Comparison of ENCODE assay signal across 8 cellular contexts in the genomic region with DNA sequence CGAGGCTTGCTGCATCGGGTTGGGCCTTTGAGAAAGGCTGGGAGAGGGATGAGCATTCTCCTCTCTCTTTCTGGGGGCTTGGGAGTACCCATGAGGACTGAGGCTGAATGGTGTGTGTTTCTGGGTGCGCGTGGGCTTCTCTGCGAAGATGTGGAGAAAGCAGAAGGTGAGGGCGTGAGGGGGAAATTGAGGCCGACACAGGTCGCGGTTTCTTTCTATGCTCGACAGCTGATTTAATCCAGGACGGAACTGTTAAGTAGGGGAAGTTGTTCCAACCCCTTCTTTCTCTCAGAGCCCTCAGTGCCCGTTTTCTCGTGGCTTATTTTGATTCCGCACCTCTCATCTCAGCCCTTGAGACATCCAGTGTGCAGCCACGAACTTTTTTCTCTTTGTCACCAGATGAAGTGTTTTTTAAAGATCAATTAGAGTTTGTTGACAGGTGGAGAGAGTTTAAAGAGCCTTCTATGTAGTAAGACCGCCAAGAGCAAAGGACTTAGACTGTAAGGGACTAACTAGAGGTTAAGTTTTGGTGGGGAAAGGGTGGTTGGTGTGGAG. TPM values are rescaled to one million over a fixed set of nuclear protein-coding genes. Genes with fewer than 3 reads are reported as not detected.
DNase-seq lines count a peak whose midpoint lies in the region; ATAC-seq and TF ChIP-seq lines count a peak whose summit lies in the region.

No MANE protein-coding gene starts in this region.

- no peaks in the 10 kb centered on the region for H3K36me3 ChIP-seq in SK-N-SH (replicated peaks in 1 of 2; ENCODE audit: control insufficient read depth in 1 of 2, insufficient read depth in 2 of 2, low read length in 1 of 2)
- no peaks in the 10 kb centered on the region for H3K36me3 ChIP-seq in iPS-20b (ENCODE audit: insufficient read depth, low read depth, low read length)

- H3K4me1 Mint-ChIP-seq in activated CD4-positive, alpha-beta memory T cell treated with anti-CD3 and anti-CD28 coated beads for 36 hours (ENCODE audit: low read depth): peaks cover 20% of the 10 kb centered on the region

- H3K9me3 ChIP-seq in SK-N-SH (no peaks in the 10 kb centered on the region), iPS-20b (ENCODE audit: insufficient read depth, low read depth, low read length) (no peaks in the 10 kb centered on the region)

- H3K9ac ChIP-seq in SK-N-SH: peak overlapping the region; percentile 80
- H3K9ac ChIP-seq in iPS-20b (ENCODE audit: low read depth, low read length): peak overlapping the region; percentile 72

- peaks cover 26% of the 10 kb centered on the region for H3K79me2 ChIP-seq in SK-N-SH (ENCODE audit: insufficient read depth)

- TF ChIP-seq CTCF in SK-N-SH (IDR thresholded peaks at IDR 0.05): no peak

- H3F3A ChIP-seq in SK-N-SH (replicated peaks; ENCODE audit: insufficient read depth): peaks cover 21% of the 10 kb centered on the region

- no peaks in the 10 kb centered on the region for H3K36me3 Mint-ChIP-seq in activated CD4-positive, alpha-beta memory T cell treated with anti-CD3 and anti-CD28 coated beads for 36 hours

- H3K27me3 ChIP-seq in SK-N-SH (ENCODE audit: insufficient read depth): no peaks in the 10 kb centered on the region
- H3K27me3 ChIP-seq in iPS-20b (ENCODE audit: insufficient read depth, low read length): peaks cover 60% of the 10 kb centered on the region

- TF ChIP-seq RAD21 in SK-N-SH (IDR thresholded peaks at IDR 0.05; ENCODE audit: low read length): no peak

- H3K27ac ChIP-seq in SK-N-SH (ENCODE audit: low read depth in 2 of 2, low read length in 1 of 2) (peak overlapping the region in 1 of 2 experiments; percentile 81; a peak in 3 of 4 replicates), iPS-20b (ENCODE audit: low read length) (no peak overlapping the region)

- peak overlapping the region; percentile 84 for H3K4me3 Mint-ChIP-seq in activated CD4-positive, alpha-beta memory T cell treated with anti-CD3 and anti-CD28 coated beads for 36 hours

- DNase-seq in SK-N-SH (no peak), superior temporal gyrus (ENCODE audit: extremely low spot score) (peak; percentile 29), cortex of kidney (lab: John Stamatoyannopoulos, UW) (no peak), HCEC 1CT (no peak)
- DNase-seq in activated CD4-positive, alpha-beta memory T cell treated with anti-CD3 and anti-CD28 coated beads for 36 hours: no peak

- peaks cover 19% of the 10 kb centered on the region for H3K27me3 Mint-ChIP-seq in activated CD4-positive, alpha-beta memory T cell treated with anti-CD3 and anti-CD28 coated beads for 36 hours

- 21% methylated on average over 14 of the region's 16 CpGs for WGBS in SK-N-SH (ENCODE audit: low lambda C conversion rate)

- POLR2A ChIA-PET in SK-N-SH (lab: Yijun Ruan, JAX): interaction anchor here (1.0 to 1.7 kb wide), 4 partner anchors 12 to 302 kb away, joined by 3 to 6 read pairs (median 5); a partner anchor contains a TSS
- POLR2A ChIA-PET in activated CD4-positive, alpha-beta memory T cell treated with anti-CD3 and anti-CD28 coated beads for 36 hours (lab: Charles Lee): interaction anchor here (0.7 to 2.0 kb wide), 2 partner anchors 28 to 85 kb away, joined by 3 to 9 read pairs; a partner anchor contains a TSS

- H3K27ac Mint-ChIP-seq in activated CD4-positive, alpha-beta memory T cell treated with anti-CD3 and anti-CD28 coated beads for 36 hours: no peak overlapping the region

- TF ChIP-seq EP300 in SK-N-SH (IDR thresholded peaks at IDR 0.05; ENCODE audit: borderline replicate concordance in 1 of 2, low read depth in 1 of 2, low read length in 1 of 2): no peak

- CTCF ChIA-PET in SK-N-SH (lab: Yijun Ruan, JAX): interaction anchor here (1.9 kb wide), 1 partner anchor 15 kb away, joined by 5 read pairs; no protein-coding TSS in a partner anchor
- CTCF ChIA-PET in activated CD4-positive, alpha-beta memory T cell treated with anti-CD3 and anti-CD28 coated beads for 36 hours (lab: Charles Lee): interaction anchor here (1.0 to 1.5 kb wide), 3 partner anchors 20 to 75 kb away, joined by 3 to 5 read pairs (median 4); a partner anchor contains a TSS

- no peaks in the 10 kb centered on the region for H3K9me2 ChIP-seq in SK-N-SH

- H3K4me3 ChIP-seq in SK-N-SH (ENCODE audit: low read depth in 2 of 2, low read length in 1 of 2): peak overlapping the region; percentile 80 to 83
- H3K4me3 ChIP-seq in iPS-20b (ENCODE audit: low read length): peak overlapping the region; percentile 83

- intact Hi-C loops in activated CD4-positive, alpha-beta memory T cell treated with anti-CD3 and anti-CD28 coated beads for 36 hours (cut with micrococcal nuclease): loop anchor here (5.0 to 10.0 kb wide), 4 partner anchors 161 to 609 kb away; a partner anchor contains a TSS

- ATAC-seq in SK-N-SH treated with all-trans-retinoic acid at 6 μM for 48 hours (no peak), HG03521 (IDR thresholded peaks at IDR 0.05; ENCODE audit: unreplicated experiment) (no peak)

- no peaks in the 10 kb centered on the region for H4K20me1 ChIP-seq in SK-N-SH (ENCODE audit: insufficient read depth)

- no peaks in the 10 kb centered on the region for H3K9me3 Mint-ChIP-seq in activated CD4-positive, alpha-beta memory T cell treated with anti-CD3 and anti-CD28 coated beads for 36 hours

- peak overlapping the region; percentile 96 for H2AFZ ChIP-seq in SK-N-SH (ENCODE audit: low read depth)

- peaks cover 0 to 14% of the 10 kb centered on the region in 2 experiments; a peak in 1 of 4 replicates for H3K4me1 ChIP-seq in SK-N-SH (ENCODE audit: control insufficient read depth in 1 of 2, insufficient read depth in 2 of 2, low read depth in 1 of 2, low read length in 1 of 2)
- H3K4me1 ChIP-seq in iPS-20b (ENCODE audit: insufficient read depth, low read length): peaks cover 4% of the 10 kb centered on the region

- peak overlapping the region; percentile 83 for H3K4me2 ChIP-seq in SK-N-SH

TF ChIP-seq in SK-N-SH, 30 proteins besides CTCF, POLR2A, EP300 and RAD21:
- TF ChIP-seq TCF12 (IDR thresholded peaks at IDR 0.05): no peak
- TF ChIP-seq TEAD4 (IDR thresholded peaks at IDR 0.05; ENCODE audit: borderline replicate concordance, insufficient read depth): no peak

TF ChIP-seq in SK-N-SH treated with all-trans-retinoic acid at 6 μM for 48 hours, 23 proteins besides CTCF, POLR2A, EP300 and RAD21 (continues in another document):
- TF ChIP-seq ZFP30 (CRISPR knock-in tag; IDR thresholded peaks at IDR 0.05) (no peak), ZNF565 (CRISPR knock-in tag; conservative IDR thresholded peaks at IDR 0.05; ENCODE audit: low read depth) (no peak), RARB (CRISPR knock-in tag; IDR thresholded peaks at IDR 0.05) (no peak), OSR1 (CRISPR knock-in tag; IDR thresholded peaks at IDR 0.05) (no peak), ZC3H10 (CRISPR knock-in tag; IDR thresholded peaks at IDR 0.05) (no peak), ZNF8 (CRISPR knock-in tag; IDR thresholded peaks at IDR 0.05) (no peak), ARNTL (CRISPR knock-in tag; IDR thresholded peaks at IDR 0.05; ENCODE audit: borderline replicate concordance, low read depth) (no peak), ZFP3 (CRISPR knock-in tag; IDR thresholded peaks at IDR 0.05) (no peak), ESRRG (CRISPR knock-in tag; IDR thresholded peaks at IDR 0.05) (no peak)
- TF ChIP-seq, protein P1, sequence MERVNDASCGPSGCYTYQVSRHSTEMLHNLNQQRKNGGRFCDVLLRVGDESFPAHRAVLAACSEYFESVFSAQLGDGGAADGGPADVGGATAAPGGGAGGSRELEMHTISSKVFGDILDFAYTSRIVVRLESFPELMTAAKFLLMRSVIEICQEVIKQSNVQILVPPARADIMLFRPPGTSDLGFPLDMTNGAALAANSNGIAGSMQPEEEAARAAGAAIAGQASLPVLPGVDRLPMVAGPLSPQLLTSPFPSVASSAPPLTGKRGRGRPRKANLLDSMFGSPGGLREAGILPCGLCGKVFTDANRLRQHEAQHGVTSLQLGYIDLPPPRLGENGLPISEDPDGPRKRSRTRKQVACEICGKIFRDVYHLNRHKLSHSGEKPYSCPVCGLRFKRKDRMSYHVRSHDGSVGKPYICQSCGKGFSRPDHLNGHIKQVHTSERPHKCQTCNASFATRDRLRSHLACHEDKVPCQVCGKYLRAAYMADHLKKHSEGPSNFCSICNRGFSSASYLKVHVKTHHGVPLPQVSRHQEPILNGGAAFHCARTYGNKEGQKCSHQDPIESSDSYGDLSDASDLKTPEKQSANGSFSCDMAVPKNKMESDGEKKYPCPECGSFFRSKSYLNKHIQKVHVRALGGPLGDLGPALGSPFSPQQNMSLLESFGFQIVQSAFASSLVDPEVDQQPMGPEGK (CRISPR knock-in tag; IDR thresholded peaks at IDR 0.05; ENCODE audit: borderline replicate concordance): no peak
- TF ChIP-seq, protein P2, sequence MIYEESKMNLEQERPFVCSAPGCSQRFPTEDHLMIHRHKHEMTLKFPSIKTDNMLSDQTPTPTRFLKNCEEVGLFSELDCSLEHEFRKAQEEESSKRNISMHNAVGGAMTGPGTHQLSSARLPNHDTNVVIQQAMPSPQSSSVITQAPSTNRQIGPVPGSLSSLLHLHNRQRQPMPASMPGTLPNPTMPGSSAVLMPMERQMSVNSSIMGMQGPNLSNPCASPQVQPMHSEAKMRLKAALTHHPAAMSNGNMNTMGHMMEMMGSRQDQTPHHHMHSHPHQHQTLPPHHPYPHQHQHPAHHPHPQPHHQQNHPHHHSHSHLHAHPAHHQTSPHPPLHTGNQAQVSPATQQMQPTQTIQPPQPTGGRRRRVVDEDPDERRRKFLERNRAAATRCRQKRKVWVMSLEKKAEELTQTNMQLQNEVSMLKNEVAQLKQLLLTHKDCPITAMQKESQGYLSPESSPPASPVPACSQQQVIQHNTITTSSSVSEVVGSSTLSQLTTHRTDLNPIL (CRISPR knock-in tag; IDR thresholded peaks at IDR 0.05; ENCODE audit: low read depth): no peak

RNA-seq across cellular contexts. Expression of a gene that starts 0.7 kb away (rescaled TPM):
- 2.1 and 2.3 TPM in 2 replicates for polyA plus RNA-seq in SK-N-SH (2012; rRNA removed)
- 0.88 and 1.3 TPM in 2 replicates for polyA plus RNA-seq in SK-N-SH (2012; cell fraction: cytosol; rRNA removed)
- polyA plus RNA-seq in SK-N-SH (2012; cell fraction: nucleus; rRNA removed): 11.9 and 12.4 TPM in 2 replicates
- 1 to 10 TPM; 3.4 to 3.8 TPM for total RNA-seq in activated CD4-positive, alpha-beta memory T cell treated with anti-CD3 and anti-CD28 coated beads for 36 hours

RNA-seq across cellular contexts. Expression of a gene that starts 27.5 kb away (rescaled TPM):
- polyA plus RNA-seq in SK-N-SH (2012; rRNA removed): 9.4 and 11.3 TPM in 2 replicates
- 12.7 and 15.0 TPM in 2 replicates for polyA plus RNA-seq in SK-N-SH (2012; cell fraction: cytosol; rRNA removed)
- 4.1 and 6.3 TPM in 2 replicates for polyA plus RNA-seq in SK-N-SH (2012; cell fraction: nucleus; rRNA removed)
- total RNA-seq in activated CD4-positive, alpha-beta memory T cell treated with anti-CD3 and anti-CD28 coated beads for 36 hours: 10 to 100 TPM; 44.9 to 45.1 TPM

RNA-seq across cellular contexts. Expression of a gene that starts 27.5 kb away (rescaled TPM):
- polyA plus RNA-seq in SK-N-SH (2012; rRNA removed): 6.4 and 8.9 TPM in 2 replicates
- polyA plus RNA-seq in SK-N-SH (2012; cell fraction: cytosol; rRNA removed): 7.9 and 8.0 TPM in 2 replicates
- polyA plus RNA-seq in SK-N-SH (2012; cell fraction: nucleus; rRNA removed): 6.2 and 7.8 TPM in 2 replicates
- 10 to 100 TPM; 15.7 to 17.2 TPM for total RNA-seq in activated CD4-positive, alpha-beta memory T cell treated with anti-CD3 and anti-CD28 coated beads for 36 hours
